In genomic region chr3:169764164-169764452, GRCh38 we compare ENCODE assay signal across 1 cellular context.
TF ChIP-seq lines count a peak whose summit lies in the region.

No MANE protein-coding gene starts in this region.

TF ChIP-seq in HepG2, 621 proteins besides CTCF, POLR2A, EP300 and RAD21:
- TF ChIP-seq SRF (IDR thresholded peaks at IDR 0.05; ENCODE audit: low read depth, low read length) (peak; percentile 89), FOXJ3 (CRISPR knock-in tag; IDR thresholded peaks at IDR 0.05; ENCODE audit: borderline replicate concordance) (no peak), ZSCAN21 (CRISPR knock-in tag; IDR thresholded peaks at IDR 0.05; ENCODE audit: borderline replicate concordance) (no peak)
